ENCODE assay signal across 8 cellular contexts in the genomic region with DNA sequence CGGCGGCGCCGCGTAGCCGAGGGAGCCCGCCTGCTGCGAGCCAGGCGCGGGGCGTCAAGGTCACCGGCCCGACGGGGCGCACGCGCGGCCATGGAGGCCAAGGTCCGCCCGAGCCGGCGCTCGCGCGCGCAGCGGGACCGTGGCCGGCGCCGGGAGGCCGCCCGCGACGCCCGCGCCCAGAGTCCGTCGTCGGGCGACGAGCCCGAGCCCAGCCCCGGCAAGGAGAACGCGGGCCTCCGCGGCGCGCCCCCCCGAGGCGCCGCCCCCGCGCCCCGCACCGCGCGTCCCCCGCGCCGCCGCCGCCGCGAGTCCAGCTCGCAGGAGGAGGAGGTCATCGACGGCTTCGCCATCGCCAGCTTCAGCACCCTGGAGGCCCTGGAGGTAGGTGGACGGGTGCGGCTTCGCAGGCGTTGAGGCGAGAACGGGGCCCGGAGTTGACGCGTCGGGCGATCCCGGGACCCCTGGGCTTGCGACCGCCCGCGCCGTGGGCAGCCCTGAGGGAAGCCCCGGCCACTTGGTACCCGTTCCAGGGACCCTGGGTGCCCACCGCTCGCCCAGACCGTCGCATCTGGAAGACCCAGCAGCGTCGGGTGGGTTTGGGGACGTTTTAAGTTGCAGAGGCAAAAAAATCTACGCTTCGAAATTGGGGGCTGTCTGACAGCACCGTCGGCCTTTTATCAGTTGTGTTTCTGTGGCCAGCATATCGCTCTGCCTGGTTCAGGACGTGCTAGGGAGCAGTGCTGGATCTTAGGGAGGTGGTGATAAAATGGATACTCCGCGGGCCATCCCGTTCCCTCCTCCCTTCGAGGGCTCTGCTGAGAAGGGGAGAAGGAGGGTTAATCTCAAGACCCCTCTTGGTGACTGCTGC. TPM values are rescaled to one million over a fixed set of nuclear protein-coding genes. Genes with fewer than 3 reads are reported as not detected.
DNase-seq lines count a peak whose midpoint lies in the region; ATAC-seq and TF ChIP-seq lines count a peak whose summit lies in the region.

No MANE protein-coding gene starts in this region.

- H3K4me1 Mint-ChIP-seq in effector memory CD8-positive, alpha-beta T cell (ENCODE audit: low read depth in 2 of 2): peaks cover 65 to 74% of the 10 kb centered on the region in 2 donors
- peaks cover 58 to 79% of the 10 kb centered on the region in 2 donors for H3K4me1 Mint-ChIP-seq in natural killer cell

- H3K4me3 ChIP-seq in A673 (ENCODE audit: low read depth, low read length, poor library complexity, severe bottlenecking): peak overlapping the region; percentile 72

- peak overlapping the region; percentile 78 to 87 for H3K4me3 Mint-ChIP-seq in effector memory CD8-positive, alpha-beta T cell
- H3K4me3 Mint-ChIP-seq in natural killer cell: peak overlapping the region; percentile 87

- DNase-seq in A673 (ENCODE audit: low spot score) (no peak), NCI-H69 (lab: John Stamatoyannopoulos, UW) (peak; percentile 59), natural killer cell (no peak), head of caudate nucleus (no peak), mesenteric fat pad (ENCODE audit: low spot score) (no peak)
- DNase-seq in effector memory CD8-positive, alpha-beta T cell: no peak

- CTCF ChIA-PET in A673 (lab: Charles Lee): no interaction called here

- no peaks in the 10 kb centered on the region for H3K9me3 Mint-ChIP-seq in effector memory CD8-positive, alpha-beta T cell
- no peaks in the 10 kb centered on the region for H3K9me3 Mint-ChIP-seq in natural killer cell

- intact Hi-C loops in A673 (cut with micrococcal nuclease; ENCODE audit: unreplicated experiment): no loop called here
- intact Hi-C loops in natural killer cell (cut with micrococcal nuclease): no loop called here
- intact Hi-C loops in head of caudate nucleus (cut with DNase I): loop anchor here (5.0 kb wide), 1 partner anchor 37 kb away; no protein-coding TSS in a partner anchor

- TF ChIP-seq POLR2A in GM18505 (IDR thresholded peaks at IDR 0.05; ENCODE audit: borderline replicate concordance, extremely low read depth, insufficient read depth, insufficient read length): peak; percentile 5

- ATAC-seq in GM18505 (IDR thresholded peaks at IDR 0.05; ENCODE audit: unreplicated experiment): peak; percentile 5
- ATAC-seq in effector memory CD8-positive, alpha-beta T cell (replicated peaks): peak; percentile 1
- ATAC-seq in natural killer cell: peak in 1 of 3 donors; percentile 0
- no peak for ATAC-seq in HG02973 (IDR thresholded peaks at IDR 0.05; ENCODE audit: unreplicated experiment)

- no peaks in the 10 kb centered on the region for H3K9me3 ChIP-seq in A673 (ENCODE audit: low read depth, low read length, poor library complexity, severe bottlenecking)

- no peaks in the 10 kb centered on the region for H3K27me3 Mint-ChIP-seq in effector memory CD8-positive, alpha-beta T cell
- H3K27me3 Mint-ChIP-seq in natural killer cell (ENCODE audit: low read depth in 2 of 2): no peaks in the 10 kb centered on the region

- H3K36me3 ChIP-seq in A673 (ENCODE audit: insufficient read depth, low read length, poor library complexity, severe bottlenecking): peaks cover 2% of the 10 kb centered on the region

- POLR2A ChIA-PET in A673 (lab: Charles Lee; ENCODE audit: low non-redundant PET): no interaction called here

- peak overlapping the region; percentile 47 to 90 for H3K27ac Mint-ChIP-seq in effector memory CD8-positive, alpha-beta T cell
- peak overlapping the region; percentile 39 to 78 for H3K27ac Mint-ChIP-seq in natural killer cell

- no TSS peak for BruUV-seq in A673 (replicated peaks; lab: Mats Ljungman, UMichigan)

- H3K4me1 ChIP-seq in A673 (ENCODE audit: insufficient read depth, low read length, poor library complexity, severe bottlenecking): peaks cover 17% of the 10 kb centered on the region

- peak overlapping the region; percentile 4 for H3K27ac ChIP-seq in A673 (ENCODE audit: low read depth, low read length, poor library complexity, severe bottlenecking)

- H3K36me3 Mint-ChIP-seq in effector memory CD8-positive, alpha-beta T cell (ENCODE audit: insufficient read depth): peaks cover 24% of the 10 kb centered on the region
- H3K36me3 Mint-ChIP-seq in natural killer cell: no peaks in the 10 kb centered on the region

- TF ChIP-seq CTCF in A673 (conservative IDR thresholded peaks at IDR 0.05; ENCODE audit: low read depth, low read length): no peak
- TF ChIP-seq CTCF in natural killer cell (IDR thresholded peaks at IDR 0.05): no peak

- no peaks in the 10 kb centered on the region for H3K27me3 ChIP-seq in A673 (replicated peaks; ENCODE audit: insufficient read depth, low read depth, low read length, poor library complexity)

RNA-seq across cellular contexts. Expression of a gene that starts 0.8 kb away (rescaled TPM):
- total RNA-seq in A673 (2021): 111 and 130 TPM in 2 replicates
- 10 to 100 TPM; 67.5 to 78.0 (median 76.2) TPM for total RNA-seq in natural killer cell
- 30.5 TPM for total RNA-seq in mesenteric fat pad
